ENCODE assay signal across 9 cellular contexts in the genomic region with DNA sequence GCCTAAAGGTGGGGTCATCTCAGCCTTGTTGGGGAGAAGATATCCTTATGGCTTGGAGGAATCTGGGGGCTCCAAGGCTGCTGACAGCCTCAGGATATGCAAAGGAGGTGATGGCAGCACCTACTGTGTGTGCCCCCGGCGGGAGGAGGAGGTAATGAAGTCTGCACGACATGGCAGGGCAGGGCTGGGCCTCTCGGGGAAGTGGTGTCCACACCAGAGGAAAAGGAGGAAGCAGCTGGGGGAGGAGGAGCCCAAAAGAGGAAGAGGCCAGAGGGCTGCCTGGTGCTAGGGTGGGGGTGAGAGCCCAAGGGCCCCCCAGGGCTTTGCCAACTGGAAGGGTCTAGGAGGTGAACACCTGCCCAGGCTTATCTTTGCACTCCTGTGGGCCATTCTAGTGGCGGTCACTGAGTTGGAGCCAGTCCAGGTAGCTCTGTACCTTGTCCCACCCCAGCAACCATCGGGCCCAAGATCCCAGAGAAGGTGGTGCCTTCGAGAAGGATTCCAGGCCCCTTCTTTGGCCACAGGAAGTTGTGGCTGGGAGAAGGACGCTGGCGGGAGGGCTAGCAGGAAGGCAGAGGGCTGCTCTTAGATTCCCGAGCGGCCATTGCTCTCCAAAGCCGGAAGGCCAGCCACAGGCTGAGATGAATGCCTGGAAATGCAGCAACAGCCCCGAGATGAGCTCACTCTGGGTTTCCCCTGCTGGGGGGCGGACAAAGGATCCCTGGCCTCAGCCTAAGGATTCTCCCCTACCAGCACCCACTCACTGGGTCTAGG. TPM values are rescaled to one million over a fixed set of nuclear protein-coding genes. Genes with fewer than 3 reads are reported as not detected.
DNase-seq lines count a peak whose midpoint lies in the region; ATAC-seq lines count a peak whose summit lies in the region.
"Had no signal": no experiment of that assay in that cellular context is flagged by ENCODE, and none has a peak within 500 bp of the region (broad histone marks: within the 10 kb centered on the region; RNA-seq: fewer than 3 reads in every experiment).

No MANE protein-coding gene starts in this region.

- no peak overlapping the region for H2AFZ ChIP-seq in trophoblast cell (ENCODE audit: insufficient read depth, low read length, poor library complexity)

- H3K4me3 Mint-ChIP-seq in activated T-cell treated with anti-CD3 and anti-CD28 coated beads, Interleukin-2, amount 50 U/mL, for 24 hours, result peak overlapping the region; percentile 59

- H3K18ac ChIP-seq in trophoblast cell (ENCODE audit: low read length), result peak overlapping the region; percentile 39

- H3K27me3 ChIP-seq in trophoblast cell (ENCODE audit: insufficient read depth, low read length), result no peaks in the 10 kb centered on the region

- peaks cover 39 to 48% of the 10 kb centered on the region in 2 experiments for H3K4me1 ChIP-seq in trophoblast cell (ENCODE audit: control insufficient read depth in 1 of 2, insufficient read depth in 2 of 2, low read length in 2 of 2)

- no peaks in the 10 kb centered on the region for H3K9me3 Mint-ChIP-seq in activated T-cell treated with anti-CD3 and anti-CD28 coated beads, Interleukin-2, amount 50 U/mL, for 24 hours

- ATAC-seq in HG03097 (IDR thresholded peaks at IDR 0.05; ENCODE audit: low FRiP score, unreplicated experiment) (no peak), GM19035 (IDR thresholded peaks at IDR 0.05; ENCODE audit: unreplicated experiment) (no peak)
- ATAC-seq: A549 had no signal

- H2AK5ac ChIP-seq in trophoblast cell (ENCODE audit: low read length), result peak overlapping the region; percentile 14

- peak; percentile 34 to 39 for DNase-seq in activated CD4-positive, alpha-beta T cell treated with anti-CD3 and anti-CD28 coated beads for 4 hours
- no peak for DNase-seq in activated CD4-positive, alpha-beta T cell treated with anti-CD3 and anti-CD28 coated beads, Interleukin-2, amount 50 U/mL, for 1 hour
- DNase-seq in activated T-cell treated with anti-CD3 and anti-CD28 coated beads, Interleukin-2, amount 50 U/mL, for 24 hours, result peak; percentile 64
- DNase-seq in globus pallidus (ENCODE audit: low spot score) (peak; percentile 55), trophoblast cell (peak; percentile 65 to 77), SW 1271 (lab: John Stamatoyannopoulos, UW) (no peak)

- H4K12ac ChIP-seq in trophoblast cell (ENCODE audit: low read depth, low read length), result no peak overlapping the region

- no peak overlapping the region for H3K4me2 ChIP-seq in trophoblast cell (ENCODE audit: low read length)
- H3K4me2 ChIP-seq: A549 had no signal

- peaks cover 12% of the 10 kb centered on the region for H3K79me1 ChIP-seq in trophoblast cell (ENCODE audit: low read length)

- H3K27ac ChIP-seq in trophoblast cell (ENCODE audit: low read depth, low read length), result peak overlapping the region; percentile 41

- H3K9ac ChIP-seq in trophoblast cell (ENCODE audit: low read length), result no peak overlapping the region

- H3K79me2 ChIP-seq in trophoblast cell (ENCODE audit: control insufficient read depth, insufficient read depth, low read length, poor library complexity), result peaks cover 12% of the 10 kb centered on the region

- peak overlapping the region; percentile 41 for H4K91ac ChIP-seq in trophoblast cell (ENCODE audit: low read depth, low read length)

- no peaks in the 10 kb centered on the region for H3K27me3 Mint-ChIP-seq in activated T-cell treated with anti-CD3 and anti-CD28 coated beads, Interleukin-2, amount 50 U/mL, for 24 hours

- peaks cover 87% of the 10 kb centered on the region for H3K4me1 Mint-ChIP-seq in activated T-cell treated with anti-CD3 and anti-CD28 coated beads, Interleukin-2, amount 50 U/mL, for 24 hours (ENCODE audit: low read depth)

- H4K8ac ChIP-seq in trophoblast cell (ENCODE audit: low read depth, low read length), result peak overlapping the region; percentile 14

- peak overlapping the region; percentile 14 for H2BK5ac ChIP-seq in trophoblast cell (ENCODE audit: low read depth, low read length, poor library complexity)

- peak overlapping the region; percentile 21 for H3K4me3 ChIP-seq in trophoblast cell (ENCODE audit: low read depth, low read length)
- H3K4me3 ChIP-seq: A549 had no signal

- H3K36me3 ChIP-seq in trophoblast cell (ENCODE audit: control insufficient read depth in 1 of 2, insufficient read depth in 2 of 2, low read length in 2 of 2), result peaks cover 16 to 21% of the 10 kb centered on the region in 2 experiments

- H3K36me3 Mint-ChIP-seq in activated T-cell treated with anti-CD3 and anti-CD28 coated beads, Interleukin-2, amount 50 U/mL, for 24 hours (ENCODE audit: low read depth), result peaks cover 58% of the 10 kb centered on the region

- peak overlapping the region; percentile 36 for H3K4ac ChIP-seq in trophoblast cell (ENCODE audit: low read depth, low read length)

- H3K27ac Mint-ChIP-seq in activated T-cell treated with anti-CD3 and anti-CD28 coated beads, Interleukin-2, amount 50 U/mL, for 24 hours, result peak overlapping the region; percentile 98

- no CpG with 5 or more reads among the region's 14 CpGs for WGBS in trophoblast cell (ENCODE audit: extremely low coverage, insufficient coverage, insufficient read length)

- no peak overlapping the region for H2BK120ac ChIP-seq in trophoblast cell (ENCODE audit: insufficient read depth, low read length, poor library complexity)

- H3K9me3 ChIP-seq in trophoblast cell (ENCODE audit: insufficient read depth, low read depth, low read length), result no peaks in the 10 kb centered on the region
- H3K9me3 ChIP-seq: A549 had no signal

- H3K23ac ChIP-seq in trophoblast cell (ENCODE audit: low read length), result no peak overlapping the region

- H2BK12ac ChIP-seq in trophoblast cell (ENCODE audit: low read length), result no peak overlapping the region

- no peak overlapping the region for H3K14ac ChIP-seq in trophoblast cell (ENCODE audit: low read length)

RNA-seq across cellular contexts. Expression of a gene that starts 7.0 kb away (rescaled TPM):
- polyA plus RNA-seq in trophoblast cell (2013), result 191 and 192 TPM in 2 replicates

RNA-seq across cellular contexts. Expression of a gene that starts 26.0 kb away (rescaled TPM):
- polyA plus RNA-seq in trophoblast cell (2013), result 1.8 and 2.0 TPM in 2 replicates

RNA-seq across cellular contexts. Expression of a gene that starts 35.9 kb away (rescaled TPM):
- polyA plus RNA-seq in trophoblast cell (2013), result 0.06 and 0.08 TPM in 2 replicates

RNA-seq across cellular contexts. Expression of a gene that starts 37.9 kb away (rescaled TPM):
- 85.8 and 92.3 TPM in 2 replicates for polyA plus RNA-seq in trophoblast cell (2013)

RNA-seq across cellular contexts. Expression of a gene that starts 49.3 kb away (rescaled TPM):
- polyA plus RNA-seq in trophoblast cell (2013), result 36.9 and 37.3 TPM in 2 replicates

Comparison
In these comparisons a context has a peak if more than half of its experiments do, and no peak if none do; other contexts are left out.
1. DNase-seq: peak in activated CD4-positive, alpha-beta T cell treated with anti-CD3 and anti-CD28 coated beads for 4 hours (2 of 2), activated T-cell treated with anti-CD3 and anti-CD28 coated beads, Interleukin-2, amount 50 U/mL, for 24 hours (single experiment), globus pallidus (single experiment) and trophoblast cell (2 of 2); none in activated CD4-positive, alpha-beta T cell treated with anti-CD3 and anti-CD28 coated beads, Interleukin-2, amount 50 U/mL, for 1 hour (single experiment) and SW 1271 (0 of 2).